ENCODE assay signal across 8 cellular contexts in the genomic region with DNA sequence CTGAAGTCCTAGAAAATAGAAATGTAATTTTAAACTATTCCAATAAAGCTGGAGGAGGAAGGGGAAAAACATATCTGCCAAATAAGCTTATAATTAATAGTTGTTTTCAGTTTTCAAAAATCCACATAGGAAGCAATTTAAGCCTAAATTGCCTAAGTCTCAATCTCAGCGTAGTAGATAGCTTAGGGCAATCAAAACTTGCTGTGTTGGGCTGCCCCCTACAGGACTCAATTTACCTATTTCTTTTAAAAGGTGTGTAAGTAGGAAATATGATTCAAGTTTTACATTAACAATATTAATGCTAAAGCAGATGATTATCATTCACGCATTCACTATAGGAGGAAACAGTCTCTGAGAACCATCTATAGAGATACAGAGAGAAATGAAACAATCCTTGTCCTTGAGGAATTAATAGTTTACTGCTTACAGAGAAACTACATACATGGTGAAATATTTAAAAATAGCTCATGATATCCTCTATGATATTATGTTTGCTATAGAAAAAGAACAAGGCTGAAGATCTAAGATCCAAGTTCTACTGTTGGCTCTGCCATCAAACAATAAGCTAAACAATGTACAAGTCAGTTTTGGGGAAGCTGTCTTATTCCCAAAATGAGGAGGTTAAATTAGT.
DNase-seq lines count a peak whose midpoint lies in the region; ATAC-seq and TF ChIP-seq lines count a peak whose summit lies in the region.

No MANE protein-coding gene starts in this region.

- TF ChIP-seq RAD21 in SK-N-SH (IDR thresholded peaks at IDR 0.05; ENCODE audit: low read length): peak; percentile 90

- no peak overlapping the region for H3K4me3 Mint-ChIP-seq in activated naive CD4-positive, alpha-beta T cell treated with anti-CD3 and anti-CD28 coated beads, Interleukin-2, amount 10 ng/mL, durations not matched to agents 7 days and 5 days

- H3K9me3 ChIP-seq in Loucy (ENCODE audit: insufficient read depth, low read depth, low read length): no peaks in the 10 kb centered on the region
- no peaks in the 10 kb centered on the region for H3K9me3 ChIP-seq in SK-N-SH
- no peaks in the 10 kb centered on the region for H3K9me3 ChIP-seq in sigmoid colon

- H3K4me2 ChIP-seq in Loucy (ENCODE audit: low read depth, low read length, poor library complexity, severe bottlenecking): no peak overlapping the region
- H3K4me2 ChIP-seq in SK-N-SH: no peak overlapping the region

- H3F3A ChIP-seq in Loucy (ENCODE audit: low read depth) (no peaks in the 10 kb centered on the region), SK-N-SH (replicated peaks; ENCODE audit: insufficient read depth) (peaks cover 3% of the 10 kb centered on the region)

- H3K27ac Mint-ChIP-seq in activated naive CD4-positive, alpha-beta T cell treated with anti-CD3 and anti-CD28 coated beads, Interleukin-2, amount 10 ng/mL, durations not matched to agents 7 days and 5 days: no peak overlapping the region

- WGBS in SK-N-SH (ENCODE audit: low lambda C conversion rate): 47% methylated on average over 2 of the region's 2 CpGs
- 16 to 43% methylated on average over 2 of the region's 2 CpGs for WGBS in sigmoid colon, 2 donors

- H3K9me2 ChIP-seq in Loucy (replicated peaks; ENCODE audit: low read depth, low read length): no peaks in the 10 kb centered on the region
- H3K9me2 ChIP-seq in SK-N-SH: no peaks in the 10 kb centered on the region

- no peak for TF ChIP-seq POLR2A in sigmoid colon (IDR thresholded peaks at IDR 0.05)

- no peak for TF ChIP-seq EP300 in SK-N-SH (IDR thresholded peaks at IDR 0.05; ENCODE audit: borderline replicate concordance in 1 of 2, low read depth in 1 of 2, low read length in 1 of 2)
- no peak for TF ChIP-seq EP300 in sigmoid colon (IDR thresholded peaks at IDR 0.05)

- TF ChIP-seq CTCF in AG10803 (conservative IDR thresholded peaks at IDR 0.05; ENCODE audit: low read length): peak; percentile 69
- TF ChIP-seq CTCF in Loucy (conservative IDR thresholded peaks at IDR 0.05; ENCODE audit: low read length): peak; percentile 85
- peak; percentile 82 for TF ChIP-seq CTCF in SK-N-SH (IDR thresholded peaks at IDR 0.05)
- TF ChIP-seq CTCF in sigmoid colon (IDR thresholded peaks at IDR 0.05): peak in 3 of 4 experiments; percentile 31 to 45 (median 39)

- H4K20me1 ChIP-seq in Loucy (ENCODE audit: insufficient read depth, low read length, poor library complexity, severe bottlenecking) (peaks cover 7% of the 10 kb centered on the region), SK-N-SH (ENCODE audit: insufficient read depth) (no peaks in the 10 kb centered on the region)

- peaks cover 11% of the 10 kb centered on the region for H3K36me3 Mint-ChIP-seq in activated naive CD4-positive, alpha-beta T cell treated with anti-CD3 and anti-CD28 coated beads, Interleukin-2, amount 10 ng/mL, durations not matched to agents 7 days and 5 days

- H3K27ac ChIP-seq in SK-N-SH (ENCODE audit: low read depth in 2 of 2, low read length in 1 of 2) (no peak overlapping the region), sigmoid colon (no peak overlapping the region)

- intact Hi-C loops in left cardiac atrium (cut with DNase I) (loop anchor here in 1 of 2 donors (5.0 to 10.0 kb wide), 2 partner anchors 489 to 741 kb away; no protein-coding TSS in a partner anchor), sigmoid colon (cut with DNase I) (loop anchor here (5.0 kb wide), 2 partner anchors 741 to 791 kb away; no protein-coding TSS in a partner anchor)

- CTCF ChIA-PET in SK-N-SH (lab: Yijun Ruan, JAX): interaction anchor here (0.6 to 3.5 kb wide), 48 partner anchors 10 to 791 kb away, joined by 3 to 40 read pairs (median 4); partner anchors contain the start of gene CRYBG1
- CTCF ChIA-PET in activated naive CD4-positive, alpha-beta T cell treated with anti-CD3 and anti-CD28 coated beads, Interleukin-2, amount 10 ng/mL, durations not matched to agents 7 days and 5 days (lab: Charles Lee): interaction anchor here (0.6 to 3.9 kb wide), 52 partner anchors 10 to 792 kb away, joined by 3 to 35 read pairs (median 5); partner anchors contain the start of gene PRDM1

- no peaks in the 10 kb centered on the region for H3K9me3 Mint-ChIP-seq in activated naive CD4-positive, alpha-beta T cell treated with anti-CD3 and anti-CD28 coated beads, Interleukin-2, amount 10 ng/mL, durations not matched to agents 7 days and 5 days

- no peaks in the 10 kb centered on the region for H3K27me3 Mint-ChIP-seq in activated naive CD4-positive, alpha-beta T cell treated with anti-CD3 and anti-CD28 coated beads, Interleukin-2, amount 10 ng/mL, durations not matched to agents 7 days and 5 days

- H3K4me3 ChIP-seq in AG10803 (ENCODE audit: low read length) (no peak overlapping the region), Loucy (ENCODE audit: low read length, poor library complexity, severe bottlenecking) (no peak overlapping the region), SK-N-SH (ENCODE audit: low read depth in 2 of 2, low read length in 1 of 2) (no peak overlapping the region), sigmoid colon (no peak overlapping the region)

- H2AFZ ChIP-seq in Loucy (ENCODE audit: low read length): no peak overlapping the region
- no peak overlapping the region for H2AFZ ChIP-seq in SK-N-SH (ENCODE audit: low read depth)

- H3K79me2 ChIP-seq in Loucy (ENCODE audit: insufficient read depth, low read length): peaks cover 20% of the 10 kb centered on the region; the same call in 1 of the 2 replicates
- H3K79me2 ChIP-seq in SK-N-SH (ENCODE audit: insufficient read depth): peaks cover 35% of the 10 kb centered on the region

- peak; percentile 75 for ATAC-seq in GM18907 (IDR thresholded peaks at IDR 0.05; ENCODE audit: unreplicated experiment)
- peak in 1 of 2 donors; percentile 57 for ATAC-seq in left cardiac atrium
- ATAC-seq in GM21786 (IDR thresholded peaks at IDR 0.05; ENCODE audit: unreplicated experiment): no peak

- H3K27me3 ChIP-seq in Loucy (ENCODE audit: insufficient read depth, low read length, poor library complexity, severe bottlenecking) (no peaks in the 10 kb centered on the region), SK-N-SH (ENCODE audit: insufficient read depth) (no peaks in the 10 kb centered on the region), sigmoid colon (no peaks in the 10 kb centered on the region)

- peaks cover 17% of the 10 kb centered on the region for H3K4me1 Mint-ChIP-seq in activated naive CD4-positive, alpha-beta T cell treated with anti-CD3 and anti-CD28 coated beads, Interleukin-2, amount 10 ng/mL, durations not matched to agents 7 days and 5 days

- POLR2A ChIA-PET in SK-N-SH (lab: Yijun Ruan, JAX): no interaction called here

- H3K4me1 ChIP-seq in Loucy (ENCODE audit: insufficient read depth, low read length, poor library complexity, severe bottlenecking): peaks cover 9% of the 10 kb centered on the region
- peaks cover 0 to 4% of the 10 kb centered on the region in 2 experiments; a peak in 1 of 4 replicates for H3K4me1 ChIP-seq in SK-N-SH (ENCODE audit: control insufficient read depth in 1 of 2, insufficient read depth in 2 of 2, low read depth in 1 of 2, low read length in 1 of 2)
- H3K4me1 ChIP-seq in sigmoid colon: no peaks in the 10 kb centered on the region

- DNase-seq in AG10803 (ENCODE audit: low read depth) (peak; percentile 82), SK-N-SH (peak; percentile 15), left cardiac atrium (peak; percentile 43), sigmoid colon (no peak)
- peak; percentile 84 for DNase-seq in activated naive CD4-positive, alpha-beta T cell treated with anti-CD3 and anti-CD28 coated beads, Interleukin-2, amount 10 ng/mL, durations not matched to agents 7 days and 5 days

- H3K36me3 ChIP-seq in Loucy (ENCODE audit: insufficient read depth, low read length) (no peaks in the 10 kb centered on the region), SK-N-SH (replicated peaks in 1 of 2; ENCODE audit: control insufficient read depth in 1 of 2, insufficient read depth in 2 of 2, low read length in 1 of 2) (no peaks in the 10 kb centered on the region), sigmoid colon (no peaks in the 10 kb centered on the region)

- H3K9ac ChIP-seq in Loucy (ENCODE audit: low read depth, low read length, poor library complexity, severe bottlenecking): no peak overlapping the region
- no peak overlapping the region for H3K9ac ChIP-seq in SK-N-SH

TF ChIP-seq in SK-N-SH, 30 proteins besides CTCF, POLR2A, EP300 and RAD21:
- peak; percentile 77 for TF ChIP-seq SMC3 (IDR thresholded peaks at IDR 0.05; ENCODE audit: low read depth, low read length)
- TF ChIP-seq RCOR1 (IDR thresholded peaks at IDR 0.05; ENCODE audit: low read length): no peak
TF ChIP-seq in SK-N-SH: peak in this region for 1.
